Comparison of ENCODE assay signal across 2 cellular contexts in genomic region chr13:84455143-84455905, GRCh38.
TF ChIP-seq lines count a peak whose summit lies in the region.

No MANE protein-coding gene starts in this region.

TF ChIP-seq in SK-N-SH, 30 proteins besides CTCF, POLR2A, EP300 and RAD21 (continued from another document):
- TF ChIP-seq YY1 (IDR thresholded peaks at IDR 0.05; ENCODE audit: low read depth): no peak
- no peak for TF ChIP-seq TAF1 (IDR thresholded peaks at IDR 0.05; ENCODE audit: borderline replicate concordance, low read depth, low read length)

TF ChIP-seq in SK-N-SH treated with all-trans-retinoic acid at 6 μM for 48 hours, 23 proteins besides CTCF, POLR2A, EP300 and RAD21 (continued from another document):
- TF ChIP-seq PATZ1 (CRISPR knock-in tag; IDR thresholded peaks at IDR 0.05; ENCODE audit: borderline replicate concordance): no peak
- TF ChIP-seq ISL1 (CRISPR knock-in tag; IDR thresholded peaks at IDR 0.05): no peak
- TF ChIP-seq ZNF565 (CRISPR knock-in tag; conservative IDR thresholded peaks at IDR 0.05; ENCODE audit: low read depth): no peak
TF ChIP-seq in SK-N-SH treated with all-trans-retinoic acid at 6 μM for 48 hours: peak in this region for 0.
